ENCODE assay signal across 1 cellular context in genomic region chr15:29012097-29012496, GRCh38.
A peak's percentile ranks its signal among the peaks of the same experiment; 100 is the strongest.
TF ChIP-seq lines count a peak whose summit lies in the region.

No MANE protein-coding gene starts in this region.

TF ChIP-seq in HepG2, 621 proteins besides CTCF, POLR2A, EP300 and RAD21 (continued from another document):
- no peak for TF ChIP-seq YY1 (IDR thresholded peaks at IDR 0.05; ENCODE audit: insufficient read depth, insufficient replicate concordance, low read depth, low read length)
- TF ChIP-seq HNRNPL (IDR thresholded peaks at IDR 0.05; ENCODE audit: low read depth, low read length): no peak
- no peak for TF ChIP-seq ZNF839 (CRISPR knock-in tag; IDR thresholded peaks at IDR 0.05; ENCODE audit: borderline replicate concordance)
- no peak for TF ChIP-seq ZXDC (CRISPR knock-in tag; IDR thresholded peaks at IDR 0.05)
- TF ChIP-seq FOXA1 (IDR thresholded peaks at IDR 0.05): no peak
- TF ChIP-seq FOXA1 (CRISPR knock-in tag; IDR thresholded peaks at IDR 0.05): no peak
- no peak for TF ChIP-seq ZSCAN30 (CRISPR knock-in tag; IDR thresholded peaks at IDR 0.05)
- TF ChIP-seq MTERF4 (CRISPR knock-in tag; IDR thresholded peaks at IDR 0.05): no peak
- TF ChIP-seq ZNF562 (CRISPR knock-in tag; IDR thresholded peaks at IDR 0.05; ENCODE audit: borderline replicate concordance): no peak
- peak; percentile 37 to 60; a peak in 2 of 4 replicates for TF ChIP-seq MAFK (conservative IDR thresholded peaks at IDR 0.05 in 1 of 2, IDR thresholded peaks at IDR 0.05 in 1 of 2; ENCODE audit: low read length in 2 of 2)
- peak; percentile 45; the same call in 1 of the 2 replicates for TF ChIP-seq MAFF (IDR thresholded peaks at IDR 0.05; ENCODE audit: low read depth, low read length)
